Comparison of ENCODE assay signal across 8 cellular contexts in genomic region chr17:35460354-35460851, GRCh38. TPM values are rescaled to one million over a fixed set of nuclear protein-coding genes. Genes with fewer than 3 reads are reported as not detected.
DNase-seq lines count a peak whose midpoint lies in the region; ATAC-seq and TF ChIP-seq lines count a peak whose summit lies in the region.

No MANE protein-coding gene starts in this region.

- TF ChIP-seq POLR2A in GM19193 (IDR thresholded peaks at IDR 0.05; ENCODE audit: extremely low read depth, insufficient read depth, insufficient read length), result peak; percentile 63
- no peak for TF ChIP-seq POLR2A in testis (IDR thresholded peaks at IDR 0.05)

- peaks cover 38% of the 10 kb centered on the region for H3K27me3 ChIP-seq in ACC112 (ENCODE audit: insufficient read depth, low read length)
- H3K27me3 ChIP-seq in testis, result no peaks in the 10 kb centered on the region

- H3K79me2 ChIP-seq in ACC112 (ENCODE audit: control insufficient read depth, insufficient read depth, low read length, unreplicated experiment), result no peaks in the 10 kb centered on the region

- H3K36me3 ChIP-seq in ACC112 (ENCODE audit: insufficient read depth, low read length), result no peaks in the 10 kb centered on the region
- H3K36me3 ChIP-seq in testis (ENCODE audit: low read depth, missing control alignments), result no peaks in the 10 kb centered on the region

- H3K27ac Mint-ChIP-seq in central memory CD8-positive, alpha-beta T cell (ENCODE audit: low read depth), result peak overlapping the region; percentile 90
- peak overlapping the region; percentile 82 to 98 (median 94) for H3K27ac Mint-ChIP-seq in naive B cell

- H3K4me1 Mint-ChIP-seq in central memory CD8-positive, alpha-beta T cell, result peaks cover 21% of the 10 kb centered on the region
- H3K4me1 Mint-ChIP-seq in naive B cell, result peaks cover 10 to 18% (median 17%) of the 10 kb centered on the region in 3 donors

- H3K27ac ChIP-seq in ACC112 (ENCODE audit: low read depth, low read length) (no peak overlapping the region), testis (no peak overlapping the region)

- DNase-seq in T-helper 22 cell (ENCODE audit: low read depth) (peak; percentile 46), naive B cell (peak; percentile 91), testis (peak; percentile 52)
- DNase-seq in central memory CD8-positive, alpha-beta T cell (ENCODE audit: low spot score in 2 of 2), result peak; percentile 50 to 75

- ATAC-seq in HG03342 (IDR thresholded peaks at IDR 0.05; ENCODE audit: unreplicated experiment), result peak; percentile 82
- ATAC-seq in central memory CD8-positive, alpha-beta T cell (replicated peaks; ENCODE audit: extremely low read depth, poor library complexity, severe bottlenecking), result peak; percentile 94
- ATAC-seq in naive B cell (ENCODE audit: low read depth in 2 of 2), result peak; percentile 88 to 90
- ATAC-seq in HG03469 (IDR thresholded peaks at IDR 0.05; ENCODE audit: unreplicated experiment), result no peak

- H3K9me3 ChIP-seq in testis, result no peaks in the 10 kb centered on the region

- H3K4me1 ChIP-seq in ACC112 (ENCODE audit: control insufficient read depth, insufficient read depth, low read length, unreplicated experiment) (no peaks in the 10 kb centered on the region), testis (peaks cover 4% of the 10 kb centered on the region)

- no peak for TF ChIP-seq CTCF in testis (IDR thresholded peaks at IDR 0.05)

- peak overlapping the region; percentile 72 for H3K4me3 Mint-ChIP-seq in central memory CD8-positive, alpha-beta T cell
- H3K4me3 Mint-ChIP-seq in naive B cell, result peak overlapping the region; percentile 66 to 88 (median 80)

- H3K4me3 ChIP-seq in ACC112 (ENCODE audit: low read depth, low read length) (no peak overlapping the region), testis (peak overlapping the region; percentile 19 to 47)

- H3K36me3 Mint-ChIP-seq in central memory CD8-positive, alpha-beta T cell (ENCODE audit: insufficient read depth), result peaks cover 10% of the 10 kb centered on the region
- no peaks in the 10 kb centered on the region for H3K36me3 Mint-ChIP-seq in naive B cell

- peak overlapping the region; percentile 23 for H2AFZ ChIP-seq in ACC112 (ENCODE audit: low read length, unreplicated experiment)

- 1 to 4% methylated on average over 13 to 44 of the region's 44 CpGs for WGBS in testis, 2 donors

- no peaks in the 10 kb centered on the region for H3K27me3 Mint-ChIP-seq in central memory CD8-positive, alpha-beta T cell
- peaks cover 0 to 10% (median 0%) of the 10 kb centered on the region in 3 donors for H3K27me3 Mint-ChIP-seq in naive B cell

- intact Hi-C loops in testis (cut with DNase I; ENCODE audit: low total_unique reads), result no loop called here

- no peaks in the 10 kb centered on the region for H3K9me3 Mint-ChIP-seq in central memory CD8-positive, alpha-beta T cell
- peaks cover 0 to 2% (median 0%) of the 10 kb centered on the region in 7 donors for H3K9me3 Mint-ChIP-seq in naive B cell

RNA-seq across cellular contexts. Expression of gene SLFN13, which starts 11.8 kb away (rescaled TPM):
- polyA plus RNA-seq in naive B cell (ENCODE audit: low read depth in 6 of 6) (1 to 10 TPM in 5 of 6 donors, under 1 TPM in 1; 0.54 to 5.6 (median 4.1) TPM), testis (ENCODE audit: insufficient read depth, low read depth, low replicate concordance) (2.5 TPM)
- total RNA-seq in testis, result 1 to 10 TPM; 2.2 to 2.6 TPM

RNA-seq across cellular contexts. Expression of gene SLFN12, which starts 28.1 kb away (rescaled TPM):
- polyA plus RNA-seq in naive B cell (ENCODE audit: low read depth in 6 of 6), result 1 to 10 TPM in 5 of 6 donors, not detected in 1; 1.6 to 4.9 (median 2.4) TPM
- 1 to 10 TPM; 2.9 to 4.7 TPM for total RNA-seq in testis
- 2.6 TPM for polyA plus RNA-seq in testis (ENCODE audit: insufficient read depth, low read depth, low replicate concordance)
